25 cellular contexts compared by ENCODE assay signal in genomic region chr17:33267881-33268548, GRCh38. TPM values are rescaled to one million over a fixed set of nuclear protein-coding genes. Genes with fewer than 3 reads are reported as not detected.
"Had no signal": no experiment of that assay in that cellular context is flagged by ENCODE, and none has a peak within 500 bp of the region (broad histone marks: within the 10 kb centered on the region; RNA-seq: fewer than 3 reads in every experiment).

No MANE protein-coding gene starts in this region.

- H3K4me1 ChIP-seq: breast epithelium, gastroesophageal sphincter, heart right ventricle, neural progenitor cell, psoas muscle, testis, upper lobe of left lung had no signal

- H3K9me3 ChIP-seq: breast epithelium, gastroesophageal sphincter, heart right ventricle, psoas muscle, testis, upper lobe of left lung had no signal

- DNase-seq: activated B cell treated with CpG ODN at 0.5 μM for 24 hours; activated CD4-positive, alpha-beta memory T cell treated with anti-CD3 and anti-CD28 coated beads for 36 hours; activated CD4-positive, alpha-beta T cell treated with anti-CD3 and anti-CD28 coated beads for 4 hours; activated naive CD4-positive, alpha-beta T cell; activated T-cell treated with anti-CD3 and anti-CD28 coated beads for 4 hours; anterior cingulate cortex; heart right ventricle; left ventricle myocardium superior; naive thymus-derived CD4-positive, alpha-beta T cell; psoas muscle; right cardiac atrium; stimulated activated CD4-positive, alpha-beta T cell treated with anti-CD3 and anti-CD28 coated beads, Interleukin-4, amount 100 ng/mL, for 24 hours; T-helper 1 cell; T-helper 9 cell; testis; upper lobe of left lung had no signal

- H3K4me3 ChIP-seq: breast epithelium, coronary artery, gastroesophageal sphincter, heart right ventricle, neural progenitor cell, psoas muscle, skin epidermis, testis, upper lobe of left lung had no signal

- ATAC-seq: gastroesophageal sphincter; heart right ventricle; left ventricle myocardium superior; naive thymus-derived CD4-positive, alpha-beta T cell; psoas muscle; right cardiac atrium; stimulated activated effector memory CD8-positive, alpha-beta T cell treated with anti-CD3 and anti-CD28 coated beads, Interleukin-12 subunit alpha, Interleukin-12 subunit beta, amount 100 ng/mL, for 72 hours had no signal

- H3K4me2 ChIP-seq: neural progenitor cell had no signal

- H3K27ac ChIP-seq: breast epithelium, coronary artery, gastroesophageal sphincter, heart right ventricle, neural progenitor cell, psoas muscle, skin epidermis, testis, upper lobe of left lung had no signal

- H3K36me3 ChIP-seq: breast epithelium, gastroesophageal sphincter, heart right ventricle, neural progenitor cell, upper lobe of left lung had no signal

- H3K9ac ChIP-seq: neural progenitor cell had no signal

- H3K27me3 ChIP-seq: breast epithelium, testis, upper lobe of left lung had no signal

- H2AFZ ChIP-seq: neural progenitor cell had no signal

RNA-seq across cellular contexts. Expression of gene ASIC2, which starts 25.1 kb away (rescaled TPM):
- total RNA-seq: activated B cell treated with CpG ODN at 0.5 μM for 24 hours; activated CD4-positive, alpha-beta memory T cell treated with anti-CD3 and anti-CD28 coated beads for 36 hours; activated T-helper 1 cell treated with anti-CD3 and anti-CD28 coated beads, Interleukin-12 subunit alpha, Interleukin-12 subunit beta, Interleukin-2, Interleukin-4 antibody, amounts not matched to agents 30 ng/mL and 10 ng/mL and 1 ng/mL, durations not matched to agents 14 hours and 24 hours and 36 hours; esophagus mucosa; heart right ventricle; left ventricle myocardium superior; naive thymus-derived CD4-positive, alpha-beta T cell; osteoblast; psoas muscle; right cardiac atrium had no signal
- polyA plus RNA-seq: heart right ventricle; naive thymus-derived CD4-positive, alpha-beta T cell; right cardiac atrium had no signal
